Comparison of ENCODE assay signal across 26 cellular contexts in genomic region chr6:165376100-165376499, GRCh38.
"Had no signal": no experiment of that assay in that cellular context is flagged by ENCODE, and none has a peak within 500 bp of the region (broad histone marks: within the 10 kb centered on the region; RNA-seq: fewer than 3 reads in every experiment).

No MANE protein-coding gene starts in this region.

- H3K4me1 ChIP-seq: foreskin keratinocyte, gastroesophageal sphincter, heart left ventricle, left lung, lower lobe of right lung had no signal

- H3K36me3 ChIP-seq: gastroesophageal sphincter, left lung, lower lobe of right lung had no signal

- H3K27ac ChIP-seq: coronary artery, dorsolateral prefrontal cortex, foreskin keratinocyte, gastroesophageal sphincter, heart left ventricle, hepatocyte, left lung, lower lobe of right lung had no signal

- ATAC-seq: esophagus mucosa, foreskin keratinocyte, gastroesophageal sphincter, heart left ventricle, left cardiac atrium, left lung, left ventricle myocardium superior, lower lobe of right lung, mucosa of descending colon had no signal

- H3K9me3 ChIP-seq: gastroesophageal sphincter, lower lobe of right lung had no signal

- H3K4me2 ChIP-seq: hepatocyte had no signal

- DNase-seq: dermis blood vessel endothelial cell; dorsolateral prefrontal cortex; effector CD4-positive, alpha-beta T cell; effector memory CD4-positive, alpha-beta T cell; erythroblast; foreskin keratinocyte; heart left ventricle; hypothalamus; immature natural killer cell; islet precursor cell; kidney; kidney glomerular epithelial cell; left cardiac atrium; left lung; left ventricle myocardium superior; lower lobe of right lung; mesenchymal stem cell; mucosa of descending colon; naive B cell had no signal

- H3K4me3 ChIP-seq: coronary artery, dorsolateral prefrontal cortex, gastroesophageal sphincter, heart left ventricle, hepatocyte, left lung, lower lobe of right lung, mucosa of descending colon had no signal

- FAIRE-seq: colon, endothelial cell of umbilical vein, frontal cortex, kidney had no signal

- H3K27me3 ChIP-seq: dorsolateral prefrontal cortex, foreskin keratinocyte, gastroesophageal sphincter, heart left ventricle, hepatocyte, left lung had no signal
